1 cellular context compared by ENCODE assay signal in genomic region chr2:42132966-42133641, GRCh38.
TF ChIP-seq lines count a peak whose summit lies in the region.

No MANE protein-coding gene starts in this region.

TF ChIP-seq in HepG2, 621 proteins besides CTCF, POLR2A, EP300 and RAD21 (continued from another document and continues in another):
- TF ChIP-seq DRAP1 (CRISPR knock-in tag; IDR thresholded peaks at IDR 0.05), result peak; percentile 98
- TF ChIP-seq STAG1 (CRISPR knock-in tag; IDR thresholded peaks at IDR 0.05), result peak; percentile 52
- TF ChIP-seq ZNF557 (CRISPR knock-in tag; IDR thresholded peaks at IDR 0.05), result peak; percentile 98
- peak; percentile 94 for TF ChIP-seq ZSCAN21 (CRISPR knock-in tag; IDR thresholded peaks at IDR 0.05; ENCODE audit: borderline replicate concordance)
- peak; percentile 86 for TF ChIP-seq KMT2B (CRISPR knock-in tag; IDR thresholded peaks at IDR 0.05)
- TF ChIP-seq SETDB1 (CRISPR knock-in tag; IDR thresholded peaks at IDR 0.05; ENCODE audit: borderline replicate concordance), result no peak
- TF ChIP-seq FOXC1 (CRISPR knock-in tag; IDR thresholded peaks at IDR 0.05; ENCODE audit: borderline replicate concordance), result peak; percentile 65
- no peak for TF ChIP-seq ZNF253 (CRISPR knock-in tag; IDR thresholded peaks at IDR 0.05; ENCODE audit: borderline replicate concordance)
- TF ChIP-seq FOXK1 (CRISPR knock-in tag; IDR thresholded peaks at IDR 0.05; ENCODE audit: borderline replicate concordance, low read depth), result peak; percentile 51; the same call in 1 of the 2 replicates
- peak; percentile 88 for TF ChIP-seq ZSCAN29 (CRISPR knock-in tag; conservative IDR thresholded peaks at IDR 0.05)
- TF ChIP-seq DDIT3 (CRISPR knock-in tag; IDR thresholded peaks at IDR 0.05), result peak; percentile 73; the same call in 1 of the 2 replicates
- TF ChIP-seq BRD4 (CRISPR knock-in tag; IDR thresholded peaks at IDR 0.05), result peak; percentile 100
- TF ChIP-seq ZZZ3 (CRISPR knock-in tag; IDR thresholded peaks at IDR 0.05; ENCODE audit: borderline replicate concordance), result 0 out of 2 replicates have a peak, but pooled peaks have one; percentile 22
- TF ChIP-seq ELF4 (CRISPR knock-in tag; IDR thresholded peaks at IDR 0.05; ENCODE audit: borderline replicate concordance), result peak; percentile 50; the same call in 1 of the 2 replicates
- peak; percentile 91; the same call in 1 of the 2 replicates for TF ChIP-seq NFAT5 (CRISPR knock-in tag; IDR thresholded peaks at IDR 0.05)
- peak; percentile 99 for TF ChIP-seq ETV5 (CRISPR knock-in tag; IDR thresholded peaks at IDR 0.05; ENCODE audit: borderline replicate concordance)
- peak; percentile 68 for TF ChIP-seq ZNF414 (CRISPR knock-in tag; IDR thresholded peaks at IDR 0.05)
- peak; percentile 97 for TF ChIP-seq ZNF451 (CRISPR knock-in tag; IDR thresholded peaks at IDR 0.05)
- TF ChIP-seq ZNF83 (CRISPR knock-in tag; IDR thresholded peaks at IDR 0.05; ENCODE audit: borderline replicate concordance), result no peak; the same call in 1 of the 2 replicates
- TF ChIP-seq ZMYM4 (CRISPR knock-in tag; IDR thresholded peaks at IDR 0.05), result peak; percentile 94
- peak; percentile 96 for TF ChIP-seq ZNF816 (CRISPR knock-in tag; IDR thresholded peaks at IDR 0.05; ENCODE audit: borderline replicate concordance)
- TF ChIP-seq ZNF432 (CRISPR knock-in tag; IDR thresholded peaks at IDR 0.05; ENCODE audit: borderline replicate concordance), result no peak; the same call in 1 of the 2 replicates
- peak; percentile 92; the same call in 1 of the 2 replicates for TF ChIP-seq FLYWCH1 (CRISPR knock-in tag; IDR thresholded peaks at IDR 0.05)
- TF ChIP-seq AFF4 (CRISPR knock-in tag; IDR thresholded peaks at IDR 0.05), result peak; percentile 98
- TF ChIP-seq GMEB1 (CRISPR knock-in tag; IDR thresholded peaks at IDR 0.05; ENCODE audit: borderline replicate concordance), result peak; percentile 77; the same call in 1 of the 2 replicates
- peak; percentile 97 for TF ChIP-seq ZNF205 (CRISPR knock-in tag; IDR thresholded peaks at IDR 0.05)
- peak; percentile 89 for TF ChIP-seq TGIF2 (CRISPR knock-in tag; IDR thresholded peaks at IDR 0.05)
- TF ChIP-seq MIXL1 (CRISPR knock-in tag; IDR thresholded peaks at IDR 0.05), result peak; percentile 91
- TF ChIP-seq CREB1 (IDR thresholded peaks at IDR 0.05), result peak; percentile 53
- peak; percentile 86 for TF ChIP-seq CREB1 (CRISPR knock-in tag; IDR thresholded peaks at IDR 0.05)
- TF ChIP-seq NR2C2 (CRISPR knock-in tag; IDR thresholded peaks at IDR 0.05; ENCODE audit: borderline replicate concordance), result peak; percentile 62
- TF ChIP-seq EEA1 (CRISPR knock-in tag; IDR thresholded peaks at IDR 0.05; ENCODE audit: borderline replicate concordance), result no peak
- peak; percentile 93 for TF ChIP-seq CREM (IDR thresholded peaks at IDR 0.05)
- TF ChIP-seq CREM (CRISPR knock-in tag; IDR thresholded peaks at IDR 0.05), result no peak
- TF ChIP-seq ZNF3 (CRISPR knock-in tag; IDR thresholded peaks at IDR 0.05), result peak; percentile 50; the same call in 1 of the 2 replicates
- TF ChIP-seq ZNF441 (CRISPR knock-in tag; IDR thresholded peaks at IDR 0.05; ENCODE audit: borderline replicate concordance), result peak; percentile 88
- TF ChIP-seq ESRRA (CRISPR knock-in tag; IDR thresholded peaks at IDR 0.05; ENCODE audit: low read depth), result peak; percentile 23; the same call in 1 of the 2 replicates
- peak; percentile 99 for TF ChIP-seq ERF (CRISPR knock-in tag; IDR thresholded peaks at IDR 0.05)
- TF ChIP-seq ZBTB14 (CRISPR knock-in tag; IDR thresholded peaks at IDR 0.05), result peak; percentile 26; the same call in 1 of the 2 replicates
- no peak; the same call in 1 of the 2 replicates for TF ChIP-seq JDP2 (CRISPR knock-in tag; IDR thresholded peaks at IDR 0.05; ENCODE audit: borderline replicate concordance)
- TF ChIP-seq ATF4 (CRISPR knock-in tag; IDR thresholded peaks at IDR 0.05), result peak in 1 of 2 experiments; percentile 62; a peak in 1 of 4 replicates
- TF ChIP-seq DNMT1 (CRISPR knock-in tag; IDR thresholded peaks at IDR 0.05), result peak; percentile 73; the same call in 1 of the 2 replicates
- TF ChIP-seq ZNF772 (CRISPR knock-in tag; IDR thresholded peaks at IDR 0.05), result peak; percentile 98
- no peak for TF ChIP-seq SMARCE1 (IDR thresholded peaks at IDR 0.05; ENCODE audit: borderline replicate concordance)
- peak; percentile 85 for TF ChIP-seq YY1 (IDR thresholded peaks at IDR 0.05; ENCODE audit: insufficient read depth, insufficient replicate concordance, low read depth, low read length)
- TF ChIP-seq SMAD1 (CRISPR knock-in tag; IDR thresholded peaks at IDR 0.05; ENCODE audit: borderline replicate concordance, low read depth), result peak; percentile 71; the same call in 1 of the 2 replicates
- peak; percentile 83 for TF ChIP-seq ATF7-NPFF (CRISPR knock-in tag; IDR thresholded peaks at IDR 0.05; ENCODE audit: low read depth)
- peak; percentile 97 for TF ChIP-seq AHR (CRISPR knock-in tag; IDR thresholded peaks at IDR 0.05)
- TF ChIP-seq NCOA5 (CRISPR knock-in tag; IDR thresholded peaks at IDR 0.05), result no peak
- TF ChIP-seq, protein P1, sequence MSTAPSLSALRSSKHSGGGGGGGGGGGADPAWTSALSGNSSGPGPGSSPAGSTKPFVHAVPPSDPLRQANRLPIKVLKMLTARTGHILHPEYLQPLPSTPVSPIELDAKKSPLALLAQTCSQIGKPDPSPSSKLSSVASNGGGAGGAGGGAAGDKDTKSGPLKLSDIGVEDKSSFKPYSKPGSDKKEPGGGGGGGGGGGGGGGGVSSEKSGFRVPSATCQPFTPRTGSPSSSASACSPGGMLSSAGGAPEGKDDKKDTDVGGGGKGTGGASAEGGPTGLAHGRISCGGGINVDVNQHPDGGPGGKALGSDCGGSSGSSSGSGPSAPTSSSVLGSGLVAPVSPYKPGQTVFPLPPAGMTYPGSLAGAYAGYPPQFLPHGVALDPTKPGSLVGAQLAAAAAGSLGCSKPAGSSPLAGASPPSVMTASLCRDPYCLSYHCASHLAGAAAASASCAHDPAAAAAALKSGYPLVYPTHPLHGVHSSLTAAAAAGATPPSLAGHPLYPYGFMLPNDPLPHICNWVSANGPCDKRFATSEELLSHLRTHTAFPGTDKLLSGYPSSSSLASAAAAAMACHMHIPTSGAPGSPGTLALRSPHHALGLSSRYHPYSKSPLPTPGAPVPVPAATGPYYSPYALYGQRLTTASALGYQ (CRISPR knock-in tag; IDR thresholded peaks at IDR 0.05), result peak; percentile 97
- TF ChIP-seq ZNF562 (CRISPR knock-in tag; IDR thresholded peaks at IDR 0.05; ENCODE audit: borderline replicate concordance), result peak; percentile 78; the same call in 1 of the 2 replicates
